In genomic region chr17:17568772-17569195, GRCh38 we compare ENCODE assay signal across 8 cellular contexts. TPM values are rescaled to one million over a fixed set of nuclear protein-coding genes. Genes with fewer than 3 reads are reported as not detected.
DNase-seq lines count a peak whose midpoint lies in the region; ATAC-seq and TF ChIP-seq lines count a peak whose summit lies in the region.

No MANE protein-coding gene starts in this region.

- no peak for TF ChIP-seq POLR2A in spleen (IDR thresholded peaks at IDR 0.05)

- H3K4me3 ChIP-seq in BLaER1 treated with 17β-estradiol and CSF1 and Interleukin-3, amounts not matched to agents 10 nM and 100 nM: no peak overlapping the region
- no peak overlapping the region for H3K4me3 ChIP-seq in HAP-1
- H3K4me3 ChIP-seq in spleen: no peak overlapping the region

- POLR2A ChIA-PET in RWPE1 (lab: Yijun Ruan, JAX; ENCODE audit: low non-redundant PET): no interaction called here

- CTCF ChIA-PET in RWPE1 (lab: Yijun Ruan, JAX): interaction anchor here (0.5 to 3.2 kb wide), 15 partner anchors 10 to 252 kb away, joined by 3 to 26 read pairs (median 5); partner anchors contain the start of genes PEMT and RASD1
- CTCF ChIA-PET in activated naive CD4-positive, alpha-beta T cell treated with anti-CD3 and anti-CD28 coated beads, Interleukin-2, amount 10 ng/mL, durations not matched to agents 7 days and 5 days (lab: Charles Lee): interaction anchor here (0.9 to 3.9 kb wide), 11 partner anchors 8 to 214 kb away, joined by 3 to 17 read pairs (median 6); partner anchors contain the start of gene RASD1

- intact Hi-C loops in left ventricle myocardium superior (cut with micrococcal nuclease): no loop called here
- intact Hi-C loops in spleen (cut with DNase I; ENCODE audit: low total_unique reads): loop anchor here (5.0 kb wide), 1 partner anchor 211 kb away; no protein-coding TSS in a partner anchor

- peaks cover 4 to 71% (median 68%) of the 10 kb centered on the region in 10 experiments; a peak in 18 of 20 replicates for H3K4me1 ChIP-seq in BLaER1 treated with 17β-estradiol and CSF1 and Interleukin-3, amounts not matched to agents 10 nM and 100 nM
- H3K4me1 ChIP-seq in HAP-1 (no peaks in the 10 kb centered on the region), spleen (peaks cover 0 to 52% (median 17%) of the 10 kb centered on the region in 6 donors)

- H3K4me2 ChIP-seq in BLaER1 treated with 17β-estradiol and CSF1 and Interleukin-3, amounts not matched to agents 10 nM and 100 nM: peak overlapping the region in 8 of 11 experiments; percentile 25 to 84 (median 77); a peak in 15 of 22 replicates

- no peak overlapping the region for H3K4me3 Mint-ChIP-seq in activated naive CD4-positive, alpha-beta T cell treated with anti-CD3 and anti-CD28 coated beads, Interleukin-2, amount 10 ng/mL, durations not matched to agents 7 days and 5 days

- no peaks in the 10 kb centered on the region for H3K9me3 Mint-ChIP-seq in activated naive CD4-positive, alpha-beta T cell treated with anti-CD3 and anti-CD28 coated beads, Interleukin-2, amount 10 ng/mL, durations not matched to agents 7 days and 5 days

- DNase-seq in HAP-1 (ENCODE audit: low spot score in 2 of 2): peak; percentile 35 to 91
- peak; percentile 70 for DNase-seq in RWPE1 (ENCODE audit: low spot score)
- DNase-seq in activated naive CD4-positive, alpha-beta T cell treated with anti-CD3 and anti-CD28 coated beads, Interleukin-2, amount 10 ng/mL, durations not matched to agents 7 days and 5 days: peak; percentile 78
- DNase-seq in left ventricle myocardium superior: peak; percentile 91
- DNase-seq in spleen: peak; percentile 85
- no peak for DNase-seq in dedifferentiated amniotic fluid mesenchymal stem cell (ENCODE audit: extremely low spot score)

- 59 to 75% (median 66%) methylated on average over 4 to 6 of the region's 6 CpGs for WGBS in spleen, 5 donors

- H3K36me3 ChIP-seq in BLaER1 treated with 17β-estradiol and CSF1 and Interleukin-3, amounts not matched to agents 10 nM and 100 nM: peaks cover 0 to 19% (median 0%) of the 10 kb centered on the region in 11 experiments; a peak in 3 of 22 replicates
- no peaks in the 10 kb centered on the region for H3K36me3 ChIP-seq in HAP-1 (replicated peaks)
- H3K36me3 ChIP-seq in spleen: peaks cover 0 to 5% (median 0%) of the 10 kb centered on the region in 6 donors

- H3K4me1 Mint-ChIP-seq in activated naive CD4-positive, alpha-beta T cell treated with anti-CD3 and anti-CD28 coated beads, Interleukin-2, amount 10 ng/mL, durations not matched to agents 7 days and 5 days: no peaks in the 10 kb centered on the region

- H3K27ac Mint-ChIP-seq in activated naive CD4-positive, alpha-beta T cell treated with anti-CD3 and anti-CD28 coated beads, Interleukin-2, amount 10 ng/mL, durations not matched to agents 7 days and 5 days: no peak overlapping the region

- no peak overlapping the region for H3K27ac ChIP-seq in BLaER1 treated with 17β-estradiol and CSF1 and Interleukin-3, amounts not matched to agents 10 nM and 100 nM
- H3K27ac ChIP-seq in RWPE1 (no peak overlapping the region), spleen (no peak overlapping the region)

- H3K27me3 Mint-ChIP-seq in activated naive CD4-positive, alpha-beta T cell treated with anti-CD3 and anti-CD28 coated beads, Interleukin-2, amount 10 ng/mL, durations not matched to agents 7 days and 5 days: no peaks in the 10 kb centered on the region

- H3K27me3 ChIP-seq in BLaER1 treated with 17β-estradiol and CSF1 and Interleukin-3, amounts not matched to agents 10 nM and 100 nM: no peaks in the 10 kb centered on the region
- H3K27me3 ChIP-seq in HAP-1 (ENCODE audit: low read depth) (no peaks in the 10 kb centered on the region), spleen (replicated peaks in 1 of 7) (no peaks in the 10 kb centered on the region)

- H3K36me3 Mint-ChIP-seq in activated naive CD4-positive, alpha-beta T cell treated with anti-CD3 and anti-CD28 coated beads, Interleukin-2, amount 10 ng/mL, durations not matched to agents 7 days and 5 days: no peaks in the 10 kb centered on the region

- H4K20me1 ChIP-seq in BLaER1 treated with 17β-estradiol and CSF1 and Interleukin-3, amounts not matched to agents 10 nM and 100 nM: peaks cover 0 to 84% (median 47%) of the 10 kb centered on the region in 11 experiments; a peak in 13 of 22 replicates

- in situ Hi-C loops in HAP-1 (cut with MboI; ENCODE audit: low sequenced_read_pairs): loop anchor here (10.0 kb wide), 1 partner anchor 214 kb away; no protein-coding TSS in a partner anchor

- TF ChIP-seq CTCF in RWPE1 (conservative IDR thresholded peaks at IDR 0.05; ENCODE audit: low read depth) (peak; percentile 69), spleen (IDR thresholded peaks at IDR 0.05 in 8 of 11, conservative IDR thresholded peaks at IDR 0.05 in 3 of 11) (peak; percentile 14 to 78 (median 61))

- ATAC-seq in left ventricle myocardium superior: peak; percentile 47
- ATAC-seq in GM21447 (IDR thresholded peaks at IDR 0.05; ENCODE audit: unreplicated experiment): no peak

- H3K9ac ChIP-seq in BLaER1 treated with 17β-estradiol and CSF1 and Interleukin-3, amounts not matched to agents 10 nM and 100 nM: peak overlapping the region in 2 of 11 experiments; percentile 0 to 51; a peak in 3 of 22 replicates

- no peaks in the 10 kb centered on the region for H3K9me3 ChIP-seq in BLaER1 treated with 17β-estradiol and CSF1 and Interleukin-3, amounts not matched to agents 10 nM and 100 nM (replicated peaks in 1 of 11)
- no peaks in the 10 kb centered on the region for H3K9me3 ChIP-seq in HAP-1
- no peaks in the 10 kb centered on the region for H3K9me3 ChIP-seq in spleen

RNA-seq across cellular contexts. Expression of gene PEMT, which starts 22.7 kb away (rescaled TPM):
- total RNA-seq in left ventricle myocardium superior: 17.9 TPM
- total RNA-seq in spleen: 10 to 100 TPM in 5 of 7 donors, 1 to 10 TPM in 2; 8.9 to 16.4 (median 14.3) TPM
- polyA plus RNA-seq in spleen: 10 to 100 TPM; 11.6 to 21.3 (median 18.9) TPM
